In genomic region chr3:365268-365667, GRCh38 we compare ENCODE assay signal across 16 cellular contexts.
DNase-seq lines count a peak whose midpoint lies in the region; ATAC-seq and TF ChIP-seq lines count a peak whose summit lies in the region.
"Had no signal": no experiment of that assay in that cellular context is flagged by ENCODE, and none has a peak within 500 bp of the region (broad histone marks: within the 10 kb centered on the region; RNA-seq: fewer than 3 reads in every experiment).

No MANE protein-coding gene starts in this region.

- peak overlapping the region; percentile 31 for H3K27ac Mint-ChIP-seq in Calu3 (ENCODE audit: unreplicated experiment)
- no peak overlapping the region for H3K27ac Mint-ChIP-seq in progenitor cell of endocrine pancreas
- H3K27ac Mint-ChIP-seq: activated T-helper 17 cell treated with anti-CD3 and anti-CD28 coated beads, Interleukin-2, amount 50 U/mL, for 72 hours; T-helper 17 cell had no signal

- no peak overlapping the region for H3K27ac ChIP-seq in prostate gland
- H3K27ac ChIP-seq: Peyer's patch, psoas muscle, upper lobe of right lung had no signal

- peaks cover 20% of the 10 kb centered on the region for H3K4me1 Mint-ChIP-seq in Calu3 (ENCODE audit: low read depth, unreplicated experiment)
- H3K4me1 Mint-ChIP-seq in progenitor cell of endocrine pancreas (ENCODE audit: low read depth): peaks cover 8% of the 10 kb centered on the region
- H3K4me1 Mint-ChIP-seq: activated T-helper 17 cell treated with anti-CD3 and anti-CD28 coated beads, Interleukin-2, amount 50 U/mL, for 72 hours; T-helper 17 cell had no signal

- H3K4me1 ChIP-seq in prostate gland (replicated peaks): no peaks in the 10 kb centered on the region
- H3K4me1 ChIP-seq: Caco-2, Peyer's patch, psoas muscle, upper lobe of right lung had no signal

- H3K4me3 Mint-ChIP-seq in Calu3 (ENCODE audit: low read depth, unreplicated experiment) (no peak overlapping the region), progenitor cell of endocrine pancreas (ENCODE audit: low read depth) (no peak overlapping the region)
- H3K4me3 Mint-ChIP-seq: activated T-helper 17 cell treated with anti-CD3 and anti-CD28 coated beads, Interleukin-2, amount 50 U/mL, for 72 hours; T-helper 17 cell had no signal

- no peaks in the 10 kb centered on the region for H3K36me3 ChIP-seq in prostate gland
- H3K36me3 ChIP-seq: Peyer's patch, upper lobe of right lung had no signal

- DNase-seq in Calu3: peak; percentile 5
- no peak for DNase-seq in prostate gland (ENCODE audit: low spot score)
- DNase-seq in H4 (ENCODE audit: low spot score): no peak
- DNase-seq in NCI-H524 treated with DMSO at 0.1 percent for 48 hours (lab: John Stamatoyannopoulos, UW): no peak
- DNase-seq in progenitor cell of endocrine pancreas (ENCODE audit: low spot score, unreplicated experiment): no peak
- DNase-seq: activated CD4-positive, alpha-beta T cell treated with anti-CD3 and anti-CD28 coated beads, Interleukin-2, amount 50 U/mL, for 1 hour; Caco-2; NCI-H446; Peyer's patch; psoas muscle; T-helper 17 cell; upper lobe of right lung had no signal

- peak; percentile 56 for ATAC-seq in GM19397 (IDR thresholded peaks at IDR 0.05; ENCODE audit: unreplicated experiment)
- peak; percentile 76 for ATAC-seq in HG02759 (IDR thresholded peaks at IDR 0.05; ENCODE audit: unreplicated experiment)
- peak; percentile 92 for ATAC-seq in HG03378 (IDR thresholded peaks at IDR 0.05; ENCODE audit: unreplicated experiment)
- ATAC-seq: activated T-helper 17 cell treated with anti-CD3 and anti-CD28 coated beads, Interleukin-2, amount 50 U/mL, for 72 hours; psoas muscle; T-helper 17 cell; upper lobe of right lung had no signal

- no peak for TF ChIP-seq POLR2A in prostate gland (IDR thresholded peaks at IDR 0.05)

- H3K9me3 Mint-ChIP-seq in Calu3 (ENCODE audit: low read depth, unreplicated experiment) (no peaks in the 10 kb centered on the region), progenitor cell of endocrine pancreas (ENCODE audit: low read depth) (peaks cover 21% of the 10 kb centered on the region)

- WGBS in prostate gland: 48% methylated on average over 1 of the region's 1 CpG

- no peak for TF ChIP-seq CTCF in Calu3 (IDR thresholded peaks at IDR 0.05; ENCODE audit: unreplicated experiment)
- no peak for TF ChIP-seq CTCF in prostate gland (IDR thresholded peaks at IDR 0.05)
- no peak for TF ChIP-seq CTCF in progenitor cell of endocrine pancreas (IDR thresholded peaks at IDR 0.05; ENCODE audit: unreplicated experiment)

- no TSS peak for BruUV-seq in Calu3 (replicated peaks; lab: Mats Ljungman, UMichigan)

- H3K27me3 Mint-ChIP-seq in Calu3 (ENCODE audit: unreplicated experiment): no peaks in the 10 kb centered on the region
- H3K27me3 Mint-ChIP-seq in progenitor cell of endocrine pancreas: no peaks in the 10 kb centered on the region
- H3K27me3 Mint-ChIP-seq: activated T-helper 17 cell treated with anti-CD3 and anti-CD28 coated beads, Interleukin-2, amount 50 U/mL, for 72 hours; T-helper 17 cell had no signal

- no peaks in the 10 kb centered on the region for H3K27me3 ChIP-seq in prostate gland (replicated peaks; ENCODE audit: insufficient read depth)
- H3K27me3 ChIP-seq: Peyer's patch, upper lobe of right lung had no signal

- no peaks in the 10 kb centered on the region for H3K36me3 Mint-ChIP-seq in Calu3 (ENCODE audit: insufficient read depth, unreplicated experiment)
- H3K36me3 Mint-ChIP-seq in progenitor cell of endocrine pancreas (ENCODE audit: insufficient read depth): peaks cover 10% of the 10 kb centered on the region

- intact Hi-C loops in Calu3 (cut with micrococcal nuclease; ENCODE audit: unreplicated experiment): no loop called here
- intact Hi-C loops in prostate gland (cut with DNase I): no loop called here

- CTCF ChIA-PET in Calu3 (lab: Charles Lee): no interaction called here

- no peak overlapping the region for H3K4me3 ChIP-seq in prostate gland
- H3K4me3 ChIP-seq: Peyer's patch, psoas muscle, upper lobe of right lung had no signal

- no peaks in the 10 kb centered on the region for H3K9me3 ChIP-seq in prostate gland
- H3K9me3 ChIP-seq: Caco-2, Peyer's patch, psoas muscle, upper lobe of right lung had no signal
